21 cellular contexts compared by ENCODE assay signal in genomic region chr6:138267971-138268895, GRCh38. TPM values are rescaled to one million over a fixed set of nuclear protein-coding genes. Genes with fewer than 3 reads are reported as not detected.
A peak's percentile ranks its signal among the peaks of the same experiment; 100 is the strongest.
DNase-seq lines count a peak whose midpoint lies in the region; ATAC-seq, FAIRE-seq and TF ChIP-seq lines count a peak whose summit lies in the region.
"Had no signal": no experiment of that assay in that cellular context is flagged by ENCODE, and none has a peak within 500 bp of the region (broad histone marks: within the 10 kb centered on the region; RNA-seq: fewer than 3 reads in every experiment).

No MANE protein-coding gene starts in this region.

- no peaks in the 10 kb centered on the region for H3K9me3 Mint-ChIP-seq in neural crest cell
- H3K9me3 Mint-ChIP-seq in osteocyte (ENCODE audit: unreplicated experiment), result no peaks in the 10 kb centered on the region
- H3K9me3 Mint-ChIP-seq: CD4-positive, alpha-beta T cell had no signal

- TF ChIP-seq EP300 in HepG2 (IDR thresholded peaks at IDR 0.05; ENCODE audit: low read depth in 2 of 2, low read length in 2 of 2) (no peak), HepG2 (CRISPR knock-in tag; IDR thresholded peaks at IDR 0.05; ENCODE audit: borderline replicate concordance) (no peak)

- H3K4me2 ChIP-seq in HepG2 (ENCODE audit: low read depth, low read length), result peak overlapping the region; percentile 59

- H3K27me3 Mint-ChIP-seq in neural crest cell (ENCODE audit: low read depth) (no peaks in the 10 kb centered on the region), osteocyte (ENCODE audit: unreplicated experiment) (peaks cover 6% of the 10 kb centered on the region)

- DNase-seq in DMS53 (lab: John Stamatoyannopoulos, UW) (peak; percentile 18), DMS53 treated with DMSO at 0.1 percent for 48 hours (lab: John Stamatoyannopoulos, UW; ENCODE audit: unreplicated experiment) (no peak), HepG2 (ENCODE audit: low spot score) (peak; percentile 24), neural crest cell (ENCODE audit: low read depth, low spot score) (no peak), GM10266 (ENCODE audit: extremely low spot score) (no peak), osteocyte (ENCODE audit: extremely low spot score, unreplicated experiment) (no peak), occipital lobe (lab: John Stamatoyannopoulos, UW) (no peak)
- DNase-seq: 8988T; BE2C; CD4-positive, alpha-beta T cell; DMS79 treated with DMSO at 0.1 percent for 48 hours; KG1; NCI-H1436; NCI-H2029; NCI-H2171; NCI-H446 treated with DMSO at 0.1 percent for 48 hours; OCI-M1 had no signal

- CTCF ChIA-PET in HepG2 (lab: Yijun Ruan, JAX; ENCODE audit: low intra/inter-chr PET ratio, low total read pairs), result no interaction called here

- peaks cover 29% of the 10 kb centered on the region for H3K4me1 ChIP-seq in HepG2 (ENCODE audit: insufficient read depth, low read length)
- H3K4me1 ChIP-seq: BE2C had no signal

- H3K27ac Mint-ChIP-seq in neural crest cell (ENCODE audit: unreplicated experiment) (peak overlapping the region; percentile 32), osteocyte (ENCODE audit: unreplicated experiment) (no peak overlapping the region)
- H3K27ac Mint-ChIP-seq: CD4-positive, alpha-beta T cell had no signal

- TF ChIP-seq POLR2A in HepG2 (IDR thresholded peaks at IDR 0.05; ENCODE audit: insufficient read depth in 1 of 2, low read depth in 2 of 2, low read length in 2 of 2), result no peak

- H3K36me3 Mint-ChIP-seq in neural crest cell (ENCODE audit: low read depth), result no peaks in the 10 kb centered on the region
- no peaks in the 10 kb centered on the region for H3K36me3 Mint-ChIP-seq in osteocyte (ENCODE audit: unreplicated experiment)

- TF ChIP-seq CTCF in HepG2 (CRISPR knock-in tag; IDR thresholded peaks at IDR 0.05) (no peak), neural crest cell (conservative IDR thresholded peaks at IDR 0.05) (no peak), GM10266 (IDR thresholded peaks at IDR 0.05; ENCODE audit: control insufficient read depth, insufficient read depth, low read depth, missing control alignments) (no peak), osteocyte (IDR thresholded peaks at IDR 0.05) (no peak)

- H3K4me1 Mint-ChIP-seq in neural crest cell, result peaks cover 10% of the 10 kb centered on the region
- no peaks in the 10 kb centered on the region for H3K4me1 Mint-ChIP-seq in osteocyte (ENCODE audit: unreplicated experiment)

- in situ Hi-C loops in HepG2 (cut with HindIII; ENCODE audit: extremely low pct_ligation_motif_present, low pct_unique_long_range_greater_than_20kb), result no loop called here

- no peak for TF ChIP-seq RAD21 in HepG2 (CRISPR knock-in tag; IDR thresholded peaks at IDR 0.05)

- peak; percentile 77 for ATAC-seq in HepG2
- no peak for ATAC-seq in GM21619 (IDR thresholded peaks at IDR 0.05; ENCODE audit: unreplicated experiment)

- BruUV-seq in HepG2 (replicated peaks; lab: Mats Ljungman, UMichigan), result no TSS peak

- no peaks in the 10 kb centered on the region for H4K20me1 ChIP-seq in HepG2 (ENCODE audit: insufficient read depth, low read length)

- no peak overlapping the region for H3K9ac ChIP-seq in HepG2 (ENCODE audit: insufficient read depth, low read depth, low read length)

- peak; percentile 28 for FAIRE-seq in HepG2 (lab: Jason Lieb, UNC)
- FAIRE-seq: H1 had no signal

- H3K79me2 ChIP-seq in HepG2 (ENCODE audit: insufficient read depth, low read length), result no peaks in the 10 kb centered on the region

- no peak overlapping the region for H2AFZ ChIP-seq in HepG2 (ENCODE audit: low read length)

- intact Hi-C loops in HepG2 (cut with micrococcal nuclease; ENCODE audit: unreplicated experiment), result no loop called here

- POLR2A ChIA-PET in HepG2 (lab: Yijun Ruan, JAX), result no interaction called here

- no peak overlapping the region for H3K4me3 Mint-ChIP-seq in neural crest cell
- no peak overlapping the region for H3K4me3 Mint-ChIP-seq in osteocyte (ENCODE audit: unreplicated experiment)
- H3K4me3 Mint-ChIP-seq: CD4-positive, alpha-beta T cell had no signal

- peak overlapping the region in 1 of 3 experiments; percentile 2; a peak in 2 of 6 replicates for H3K4me3 ChIP-seq in HepG2 (replicated peaks in 1 of 3; ENCODE audit: insufficient read depth in 1 of 3, low read depth in 2 of 3, low read length in 3 of 3)

- no peaks in the 10 kb centered on the region for H3K27me3 ChIP-seq in HepG2 (ENCODE audit: control insufficient read depth in 1 of 2, insufficient read depth in 2 of 2, low read length in 2 of 2)

- 8% methylated on average over 11 of the region's 11 CpGs for WGBS in HepG2 (ENCODE audit: low lambda C conversion rate)

- H3K36me3 ChIP-seq in HepG2 (replicated peaks in 1 of 2; ENCODE audit: control insufficient read depth in 1 of 2, insufficient read depth in 2 of 2, low read length in 2 of 2), result no peaks in the 10 kb centered on the region
- H3K36me3 ChIP-seq: BE2C had no signal

- H3K27ac ChIP-seq in HepG2 (ENCODE audit: extremely low read length, insufficient read depth, low read length), result no peak overlapping the region

- no peaks in the 10 kb centered on the region for H3K9me3 ChIP-seq in HepG2 (ENCODE audit: low read length)
- H3K9me3 ChIP-seq: BE2C had no signal

TF ChIP-seq in HepG2, 621 proteins besides CTCF, POLR2A, EP300 and RAD21 (continues in another document):
- TF ChIP-seq HNF1A (IDR thresholded peaks at IDR 0.05; ENCODE audit: low read depth), result peak; percentile 66
- TF ChIP-seq HNF1A (CRISPR knock-in tag; IDR thresholded peaks at IDR 0.05; ENCODE audit: borderline replicate concordance), result no peak; the same call in 1 of the 2 replicates

RNA-seq across cellular contexts. Expression of gene PBOV1, which starts 49.9 kb away (rescaled TPM):
- total RNA-seq in HepG2 (2016; rRNA removed; fragmentation: Illumina TruSeq; extraction: Trizol) (not detected in 2 replicates), neural crest cell (not detected in 2 replicates), osteocyte (not detected in 2 replicates), occipital lobe (not detected)
- not detected in 2 replicates for total RNA-seq in HepG2 (2016; cell fraction: cytosol; rRNA removed; fragmentation: Illumina TruSeq; extraction: Trizol; ENCODE audit: low read depth)
- total RNA-seq in HepG2 (2016; cell fraction: insoluble cytoplasmic fraction; rRNA removed; fragmentation: Illumina TruSeq; extraction: Trizol), result not detected in 2 replicates
- total RNA-seq in HepG2 (2016; cell fraction: membrane; rRNA removed; fragmentation: Illumina TruSeq; extraction: Trizol), result not detected in 2 replicates
- total RNA-seq in HepG2 (2016; cell fraction: nucleus; rRNA removed; fragmentation: Illumina TruSeq; extraction: Trizol), result not detected in 2 replicates
- polyA plus RNA-seq in HepG2 (2011; rRNA removed), result not detected in 2 replicates
- not detected in 2 replicates for polyA plus RNA-seq in HepG2 (2011; cell fraction: cytosol; rRNA removed)
- polyA plus RNA-seq in HepG2 (2011; cell fraction: nucleus; rRNA removed), result not detected in 2 replicates
- polyA plus RNA-seq in HepG2 (2012), result not detected in 2 replicates
- not detected in 2 replicates for polyA plus RNA-seq in HepG2 (2016; cell fraction: cytosol; fragmentation: Illumina TruSeq; extraction: Trizol; ENCODE audit: low read depth)
- not detected in 2 replicates for polyA plus RNA-seq in HepG2 (2016; cell fraction: insoluble cytoplasmic fraction; fragmentation: Illumina TruSeq; extraction: Trizol; ENCODE audit: low read depth)
- polyA plus RNA-seq in HepG2 (2016; cell fraction: membrane; fragmentation: Illumina TruSeq; extraction: Trizol; ENCODE audit: low read depth), result not detected in 2 replicates
- polyA plus RNA-seq in HepG2 (2016; cell fraction: nucleus; fragmentation: Illumina TruSeq; extraction: Trizol; ENCODE audit: insufficient read depth, low read depth), result not detected in 2 replicates
- polyA minus RNA-seq in HepG2 (2011; rRNA and poly(A)+ RNA removed; ENCODE audit: low replicate concordance), result not detected in 2 replicates
- polyA minus RNA-seq in HepG2 (2011; cell fraction: cytosol; rRNA and poly(A)+ RNA removed), result not detected in 2 replicates
- not detected in 2 replicates for polyA minus RNA-seq in HepG2 (2011; cell fraction: nucleus; rRNA and poly(A)+ RNA removed)
- total RNA-seq: CD4-positive, alpha-beta T cell; G401; H1; RPMI7951 had no signal
- polyA plus RNA-seq: H1 had no signal

Comparison
In these comparisons a context has a peak if more than half of its experiments do, and no peak if none do; other contexts are left out.
1. DNase-seq: peak in DMS53 (single experiment) and HepG2 (single experiment); none in DMS53 treated with DMSO at 0.1 percent for 48 hours (single experiment), neural crest cell (single experiment), GM10266 (single experiment), osteocyte (single experiment) and occipital lobe (single experiment).